9 cellular contexts compared by ENCODE assay signal in genomic region chr19:41563847-41564514, GRCh38. TPM values are rescaled to one million over a fixed set of nuclear protein-coding genes. Genes with fewer than 3 reads are reported as not detected.
DNase-seq lines count a peak whose midpoint lies in the region; ATAC-seq lines count a peak whose summit lies in the region.
"Had no signal": no experiment of that assay in that cellular context is flagged by ENCODE, and none has a peak within 500 bp of the region (broad histone marks: within the 10 kb centered on the region; RNA-seq: fewer than 3 reads in every experiment).

No MANE protein-coding gene starts in this region.

- CTCF ChIA-PET in activated naive CD4-positive, alpha-beta T cell treated with anti-CD3 and anti-CD28 coated beads for 36 hours (lab: Charles Lee) = interaction anchor here (0.6 to 14.9 kb wide), 24 partner anchors 9 to 253 kb away, joined by 3 to 185 read pairs (median 6); partner anchors contain the start of genes CEACAM21 and DMAC2

- H3K9me3 ChIP-seq in mononuclear cell (ENCODE audit: low read depth, low read length) = no peaks in the 10 kb centered on the region

- H3K9me3 Mint-ChIP-seq in activated naive CD4-positive, alpha-beta T cell treated with anti-CD3 and anti-CD28 coated beads for 36 hours = no peaks in the 10 kb centered on the region

- peak overlapping the region; percentile 35 for H3K27ac Mint-ChIP-seq in activated naive CD4-positive, alpha-beta T cell treated with anti-CD3 and anti-CD28 coated beads for 36 hours

- no peak overlapping the region for H3K27ac ChIP-seq in substantia nigra (ENCODE audit: low read depth, low read length, poor library complexity, severe bottlenecking)

- intact Hi-C loops in activated naive CD4-positive, alpha-beta T cell treated with anti-CD3 and anti-CD28 coated beads for 36 hours (cut with micrococcal nuclease) = loop anchor here (1.0 kb wide), 5 partner anchors 9 to 115 kb away; no protein-coding TSS in a partner anchor

- H3K4me1 ChIP-seq in mononuclear cell (ENCODE audit: insufficient read depth, low read length) = peaks cover 35% of the 10 kb centered on the region

- peaks cover 22% of the 10 kb centered on the region for H3K36me3 Mint-ChIP-seq in activated naive CD4-positive, alpha-beta T cell treated with anti-CD3 and anti-CD28 coated beads for 36 hours (ENCODE audit: low read depth)

- H3K4me1 Mint-ChIP-seq in activated naive CD4-positive, alpha-beta T cell treated with anti-CD3 and anti-CD28 coated beads for 36 hours (ENCODE audit: low read depth) = peaks cover 76% of the 10 kb centered on the region

- ATAC-seq in GM19467 (IDR thresholded peaks at IDR 0.05; ENCODE audit: unreplicated experiment) (no peak), HG03095 (IDR thresholded peaks at IDR 0.05; ENCODE audit: unreplicated experiment) (no peak)

- H3K27me3 Mint-ChIP-seq in activated naive CD4-positive, alpha-beta T cell treated with anti-CD3 and anti-CD28 coated beads for 36 hours (ENCODE audit: low read depth) = no peaks in the 10 kb centered on the region

- H3K4me3 ChIP-seq in mononuclear cell (ENCODE audit: low read length) = peak overlapping the region; percentile 13
- H3K4me3 ChIP-seq: lung had no signal

- peak overlapping the region; percentile 84 for H3K4me3 Mint-ChIP-seq in activated naive CD4-positive, alpha-beta T cell treated with anti-CD3 and anti-CD28 coated beads for 36 hours

- DNase-seq in Daoy (ENCODE audit: low read depth) (peak; percentile 28), NCI-H1105 treated with DMSO at 0.1 percent for 48 hours (lab: John Stamatoyannopoulos, UW) (peak; percentile 40), NCI-H510A (lab: John Stamatoyannopoulos, UW) (no peak), substantia nigra (lab: John Stamatoyannopoulos, UW) (no peak)
- peak; percentile 80 for DNase-seq in activated naive CD4-positive, alpha-beta T cell treated with anti-CD3 and anti-CD28 coated beads for 36 hours

- peaks cover 32% of the 10 kb centered on the region for H3K27me3 ChIP-seq in mononuclear cell (ENCODE audit: insufficient read depth, low read length)

RNA-seq across cellular contexts. Expression of gene CEACAM21, which starts 12.0 kb away (rescaled TPM):
- 0.12 TPM in 1 of 2 replicates, not detected in the other for total RNA-seq in Daoy (2014; rRNA removed; shearing (Covaris generic))
- 10 to 100 TPM; 32.2 to 33.6 TPM for total RNA-seq in activated naive CD4-positive, alpha-beta T cell treated with anti-CD3 and anti-CD28 coated beads for 36 hours
- 3.9 TPM for total RNA-seq in mononuclear cell

Comparison
In these comparisons a context has a peak if more than half of its experiments do, and no peak if none do; other contexts are left out.
1. DNase-seq: peak in Daoy (single experiment), NCI-H1105 treated with DMSO at 0.1 percent for 48 hours (single experiment) and activated naive CD4-positive, alpha-beta T cell treated with anti-CD3 and anti-CD28 coated beads for 36 hours (single experiment); none in NCI-H510A (single experiment) and substantia nigra (0 of 49).